ENCODE assay signal across 17 cellular contexts in genomic region chr12:51811203-51811805, GRCh38. TPM values are rescaled to one million over a fixed set of nuclear protein-coding genes. Genes with fewer than 3 reads are reported as not detected.
DNase-seq lines count a peak whose midpoint lies in the region; ATAC-seq and TF ChIP-seq lines count a peak whose summit lies in the region.
"Had no signal": no experiment of that assay in that cellular context is flagged by ENCODE, and none has a peak within 500 bp of the region (broad histone marks: within the 10 kb centered on the region; RNA-seq: fewer than 3 reads in every experiment).

No MANE protein-coding gene starts in this region.

- H3K4me3 ChIP-seq in CD4-positive, CD25-positive, alpha-beta regulatory T cell (ENCODE audit: low read depth, low read length): no peak overlapping the region
- H3K4me3 ChIP-seq in PC-3 (ENCODE audit: low read length): no peak overlapping the region

- POLR2A ChIA-PET in PC-3 (lab: Charles Lee; ENCODE audit: unreplicated experiment): no interaction called here

- H3K9me3 ChIP-seq in CD4-positive, CD25-positive, alpha-beta regulatory T cell (ENCODE audit: control insufficient read depth in 2 of 2, low read length in 2 of 2): no peaks in the 10 kb centered on the region
- H3K9me3 ChIP-seq in PC-3 (ENCODE audit: low read length): no peaks in the 10 kb centered on the region

- no peaks in the 10 kb centered on the region for H4K20me1 ChIP-seq in PC-3 (ENCODE audit: low read length)

- H2AFZ ChIP-seq in PC-3 (ENCODE audit: low read length): no peak overlapping the region

- peaks cover 19% of the 10 kb centered on the region for H3K27me3 Mint-ChIP-seq in CD4-positive, CD25-positive, alpha-beta regulatory T cell
- H3K27me3 Mint-ChIP-seq in chondrocyte (ENCODE audit: low read depth): no peaks in the 10 kb centered on the region
- H3K27me3 Mint-ChIP-seq in activated T-helper 1 cell treated with anti-CD3 and anti-CD28 coated beads, Interleukin-12 subunit alpha, Interleukin-12 subunit beta, Interleukin-2, Interleukin-4 antibody, amounts not matched to agents 30 ng/mL and 10 ng/mL and 1 ng/mL, durations not matched to agents 14 hours and 24 hours and 36 hours (ENCODE audit: insufficient read depth): peaks cover 32% of the 10 kb centered on the region

- no peaks in the 10 kb centered on the region for H3K36me3 Mint-ChIP-seq in CD4-positive, CD25-positive, alpha-beta regulatory T cell
- no peaks in the 10 kb centered on the region for H3K36me3 Mint-ChIP-seq in chondrocyte (ENCODE audit: low read depth)
- H3K36me3 Mint-ChIP-seq in activated T-helper 1 cell treated with anti-CD3 and anti-CD28 coated beads, Interleukin-12 subunit alpha, Interleukin-12 subunit beta, Interleukin-2, Interleukin-4 antibody, amounts not matched to agents 30 ng/mL and 10 ng/mL and 1 ng/mL, durations not matched to agents 14 hours and 24 hours and 36 hours (ENCODE audit: low read depth): no peaks in the 10 kb centered on the region

- intact Hi-C loops in PC-3 (cut with micrococcal nuclease): no loop called here
- intact Hi-C loops in activated T-helper 1 cell treated with anti-CD3 and anti-CD28 coated beads, Interleukin-12 subunit alpha, Interleukin-12 subunit beta, Interleukin-2, Interleukin-4 antibody, amounts not matched to agents 30 ng/mL and 10 ng/mL and 1 ng/mL, durations not matched to agents 14 hours and 24 hours and 36 hours (cut with micrococcal nuclease): no loop called here

- peaks cover 0 to 9% (median 7%) of the 10 kb centered on the region in 4 donors for H3K4me1 Mint-ChIP-seq in CD4-positive, CD25-positive, alpha-beta regulatory T cell
- peaks cover 9% of the 10 kb centered on the region for H3K4me1 Mint-ChIP-seq in chondrocyte (ENCODE audit: low read depth)
- peaks cover 6% of the 10 kb centered on the region for H3K4me1 Mint-ChIP-seq in activated T-helper 1 cell treated with anti-CD3 and anti-CD28 coated beads, Interleukin-12 subunit alpha, Interleukin-12 subunit beta, Interleukin-2, Interleukin-4 antibody, amounts not matched to agents 30 ng/mL and 10 ng/mL and 1 ng/mL, durations not matched to agents 14 hours and 24 hours and 36 hours (ENCODE audit: low read depth)

- no peaks in the 10 kb centered on the region for H3F3A ChIP-seq in PC-3 (ENCODE audit: low read length, unreplicated experiment)

- no peaks in the 10 kb centered on the region for H3K79me2 ChIP-seq in PC-3 (ENCODE audit: low read length)

- H3K4me1 ChIP-seq in CD4-positive, CD25-positive, alpha-beta regulatory T cell (ENCODE audit: control insufficient read depth, insufficient read depth, low read length, poor library complexity, severe bottlenecking): peaks cover 13% of the 10 kb centered on the region
- peaks cover 7% of the 10 kb centered on the region; the same call in 1 of the 2 replicates for H3K4me1 ChIP-seq in PC-3 (ENCODE audit: insufficient read depth, low read length)

- no peak for ATAC-seq in CD4-positive, CD25-positive, alpha-beta regulatory T cell (ENCODE audit: low read depth in 2 of 2)
- no peak for ATAC-seq in PC-3
- ATAC-seq: SK-N-SH treated with all-trans-retinoic acid at 6 μM for 48 hours had no signal

- H3K27ac Mint-ChIP-seq in CD4-positive, CD25-positive, alpha-beta regulatory T cell: no peak overlapping the region
- no peak overlapping the region for H3K27ac Mint-ChIP-seq in chondrocyte (ENCODE audit: unreplicated experiment)
- H3K27ac Mint-ChIP-seq in activated T-helper 1 cell treated with anti-CD3 and anti-CD28 coated beads, Interleukin-12 subunit alpha, Interleukin-12 subunit beta, Interleukin-2, Interleukin-4 antibody, amounts not matched to agents 30 ng/mL and 10 ng/mL and 1 ng/mL, durations not matched to agents 14 hours and 24 hours and 36 hours: no peak overlapping the region
- H3K27ac Mint-ChIP-seq: B cell; CD8-positive, alpha-beta memory T cell; T-helper 1 cell treated with Interleukin-12 subunit alpha and Interleukin-12 subunit beta and Interleukin-4 antibody, amounts not matched to agents 30 μg/mL and 1 μg/mL, for 36 hours had no signal

- H3K9me2 ChIP-seq in PC-3 (replicated peaks; ENCODE audit: low read length): no peaks in the 10 kb centered on the region

- no peaks in the 10 kb centered on the region for H3K36me3 ChIP-seq in CD4-positive, CD25-positive, alpha-beta regulatory T cell (ENCODE audit: control insufficient read depth, insufficient read depth, low read length)
- H3K36me3 ChIP-seq in PC-3 (ENCODE audit: low read depth, low read length): 0 out of 2 replicates have a peak, but pooled peaks cover 3% of the 10 kb centered on the region

- H3K9me3 Mint-ChIP-seq in CD4-positive, CD25-positive, alpha-beta regulatory T cell: peaks cover 0 to 2% (median 0%) of the 10 kb centered on the region in 7 donors
- H3K9me3 Mint-ChIP-seq in chondrocyte (ENCODE audit: low read depth): no peaks in the 10 kb centered on the region
- H3K9me3 Mint-ChIP-seq in activated T-helper 1 cell treated with anti-CD3 and anti-CD28 coated beads, Interleukin-12 subunit alpha, Interleukin-12 subunit beta, Interleukin-2, Interleukin-4 antibody, amounts not matched to agents 30 ng/mL and 10 ng/mL and 1 ng/mL, durations not matched to agents 14 hours and 24 hours and 36 hours: no peaks in the 10 kb centered on the region
- H3K9me3 Mint-ChIP-seq: CD8-positive, alpha-beta memory T cell; T-helper 1 cell treated with Interleukin-12 subunit alpha and Interleukin-12 subunit beta and Interleukin-4 antibody, amounts not matched to agents 30 μg/mL and 1 μg/mL, for 36 hours had no signal

- peak overlapping the region in 3 of 4 donors; percentile 4 to 38 (median 17) for H3K4me3 Mint-ChIP-seq in CD4-positive, CD25-positive, alpha-beta regulatory T cell
- no peak overlapping the region for H3K4me3 Mint-ChIP-seq in chondrocyte (ENCODE audit: unreplicated experiment)
- no peak overlapping the region for H3K4me3 Mint-ChIP-seq in activated T-helper 1 cell treated with anti-CD3 and anti-CD28 coated beads, Interleukin-12 subunit alpha, Interleukin-12 subunit beta, Interleukin-2, Interleukin-4 antibody, amounts not matched to agents 30 ng/mL and 10 ng/mL and 1 ng/mL, durations not matched to agents 14 hours and 24 hours and 36 hours
- H3K4me3 Mint-ChIP-seq: B cell; T-helper 1 cell treated with Interleukin-12 subunit alpha and Interleukin-12 subunit beta and Interleukin-4 antibody, amounts not matched to agents 30 μg/mL and 1 μg/mL, for 36 hours had no signal

- no peak overlapping the region for H3K9ac ChIP-seq in PC-3 (ENCODE audit: low read length)

- H3K27me3 ChIP-seq in CD4-positive, CD25-positive, alpha-beta regulatory T cell (ENCODE audit: control insufficient read depth, insufficient read depth, low read length): no peaks in the 10 kb centered on the region
- H3K27me3 ChIP-seq in PC-3 (ENCODE audit: low read length): no peaks in the 10 kb centered on the region

- TF ChIP-seq CTCF in PC-3 (conservative IDR thresholded peaks at IDR 0.05; ENCODE audit: low read depth, low read length) (no peak), chondrocyte (IDR thresholded peaks at IDR 0.05) (no peak)

- BruUV-seq in PC-3 (replicated peaks; lab: Mats Ljungman, UMichigan): no TSS peak

- no peak overlapping the region for H3K4me2 ChIP-seq in PC-3 (ENCODE audit: low read length)

- CTCF ChIA-PET in PC-3 (lab: Charles Lee): interaction anchor here (0.6 kb wide), 1 partner anchor 222 kb away, joined by 4 read pairs; no protein-coding TSS in a partner anchor

- no peak for DNase-seq in CD4-positive, CD25-positive, alpha-beta regulatory T cell
- DNase-seq in DMS53 treated with DMSO at 0.1 percent for 48 hours (lab: John Stamatoyannopoulos, UW; ENCODE audit: unreplicated experiment): peak; percentile 76
- peak; percentile 8 for DNase-seq in PC-3
- peak; percentile 56 for DNase-seq in chondrocyte (ENCODE audit: low spot score)
- no peak for DNase-seq in H4 (ENCODE audit: low spot score)
- no peak for DNase-seq in activated T-helper 1 cell treated with anti-CD3 and anti-CD28 coated beads, Interleukin-12 subunit alpha, Interleukin-12 subunit beta, Interleukin-2, Interleukin-4 antibody, amounts not matched to agents 30 ng/mL and 10 ng/mL and 1 ng/mL, durations not matched to agents 14 hours and 24 hours and 36 hours (ENCODE audit: low spot score)
- DNase-seq in 8988T: no peak
- DNase-seq: CD8-positive, alpha-beta memory T cell; KG1; MM.1S; NCI-H1105; NCI-H1694 treated with DMSO at 0.1 percent for 48 hours; NCI-H2171 treated with DMSO at 0.1 percent for 48 hours; NCI-H526 had no signal

- no peak overlapping the region for H3K27ac ChIP-seq in CD4-positive, CD25-positive, alpha-beta regulatory T cell (ENCODE audit: insufficient read depth, low read length, poor library complexity, severe bottlenecking)
- no peak overlapping the region for H3K27ac ChIP-seq in PC-3 (ENCODE audit: low read length)

RNA-seq across cellular contexts. Expression of gene FIGNL2, which starts 37.2 kb away (rescaled TPM):
- 0.27 TPM for total RNA-seq in CD4-positive, CD25-positive, alpha-beta regulatory T cell
- under 1 TPM in 2 of 4 donors, not detected in 2; 0.06 to 0.10 TPM for polyA plus RNA-seq in CD4-positive, CD25-positive, alpha-beta regulatory T cell
- total RNA-seq in PC-3 (2014; rRNA removed) (not detected in 2 replicates), chondrocyte (0.26 to 0.30 TPM in 2 of 3 replicates, not detected in the other)
- not detected in 2 replicates for total RNA-seq in H4 (2014; rRNA removed; shearing (Covaris generic))
- total RNA-seq in activated T-helper 1 cell treated with anti-CD3 and anti-CD28 coated beads, Interleukin-12 subunit alpha, Interleukin-12 subunit beta, Interleukin-2, Interleukin-4 antibody, amounts not matched to agents 30 ng/mL and 10 ng/mL and 1 ng/mL, durations not matched to agents 14 hours and 24 hours and 36 hours: 0.15 and 0.18 TPM in 2 replicates

Comparison
In these comparisons a context has a peak if more than half of its experiments do, and no peak if none do; other contexts are left out.
1. DNase-seq: peak in DMS53 treated with DMSO at 0.1 percent for 48 hours (single experiment), PC-3 (single experiment) and chondrocyte (single experiment); none in CD4-positive, CD25-positive, alpha-beta regulatory T cell (0 of 3), H4 (single experiment), activated T-helper 1 cell treated with anti-CD3 and anti-CD28 coated beads, Interleukin-12 subunit alpha, Interleukin-12 subunit beta, Interleukin-2, Interleukin-4 antibody, amounts not matched to agents 30 ng/mL and 10 ng/mL and 1 ng/mL, durations not matched to agents 14 hours and 24 hours and 36 hours (single experiment) and 8988T (single experiment).
2. H3K4me3 Mint-ChIP-seq: peak in CD4-positive, CD25-positive, alpha-beta regulatory T cell (3 of 4); none in chondrocyte (single experiment) and activated T-helper 1 cell treated with anti-CD3 and anti-CD28 coated beads, Interleukin-12 subunit alpha, Interleukin-12 subunit beta, Interleukin-2, Interleukin-4 antibody, amounts not matched to agents 30 ng/mL and 10 ng/mL and 1 ng/mL, durations not matched to agents 14 hours and 24 hours and 36 hours (single experiment).